In genomic region chr22:19879996-19880785, GRCh38 we compare ENCODE assay signal across 11 cellular contexts. TPM values are rescaled to one million over a fixed set of nuclear protein-coding genes. Genes with fewer than 3 reads are reported as not detected.
DNase-seq lines count a peak whose midpoint lies in the region; ATAC-seq and TF ChIP-seq lines count a peak whose summit lies in the region.
"Had no signal": no experiment of that assay in that cellular context is flagged by ENCODE, and none has a peak within 500 bp of the region (broad histone marks: within the 10 kb centered on the region; RNA-seq: fewer than 3 reads in every experiment).

No MANE protein-coding gene starts in this region.

- H3K9me3 ChIP-seq in AG04450 (ENCODE audit: control insufficient read depth, insufficient read depth, low read length) = no peaks in the 10 kb centered on the region; the same call in 1 of the 2 replicates
- no peaks in the 10 kb centered on the region for H3K9me3 ChIP-seq in naive thymus-derived CD4-positive, alpha-beta T cell (ENCODE audit: control insufficient read depth in 2 of 3, low read length in 3 of 3)
- H3K9me3 ChIP-seq: testis had no signal

- peaks cover 13% of the 10 kb centered on the region for H3K4me1 Mint-ChIP-seq in endothelial cell (ENCODE audit: unreplicated experiment)
- peaks cover 19% of the 10 kb centered on the region for H3K4me1 Mint-ChIP-seq in neural crest cell
- peaks cover 0 to 20% (median 5%) of the 10 kb centered on the region in 7 donors for H3K4me1 Mint-ChIP-seq in naive thymus-derived CD4-positive, alpha-beta T cell

- H3K27ac Mint-ChIP-seq in endothelial cell (ENCODE audit: unreplicated experiment) (peak overlapping the region; percentile 75), neural crest cell (ENCODE audit: unreplicated experiment) (peak overlapping the region; percentile 67)
- peak overlapping the region in 2 of 9 donors; percentile 62 to 72 for H3K27ac Mint-ChIP-seq in naive thymus-derived CD4-positive, alpha-beta T cell

- H3K4me1 ChIP-seq in naive thymus-derived CD4-positive, alpha-beta T cell (ENCODE audit: control insufficient read depth in 2 of 2, insufficient read depth in 2 of 2, low read length in 2 of 2) = peaks cover 0 to 18% of the 10 kb centered on the region in 2 donors
- H3K4me1 ChIP-seq: testis had no signal

- POLR2A ChIA-PET in AG04450 (lab: Yijun Ruan, JAX) = interaction anchor here (1.6 to 2.1 kb wide), 3 partner anchors 12 to 25 kb away, joined by 3 to 10 read pairs (median 5); no protein-coding TSS in a partner anchor
- POLR2A ChIA-PET in naive thymus-derived CD4-positive, alpha-beta T cell (lab: Charles Lee) = interaction anchor here (1.1 to 1.7 kb wide), 2 partner anchors 10 to 24 kb away, joined by 4 to 6 read pairs; no protein-coding TSS in a partner anchor

- H3K4me3 Mint-ChIP-seq in endothelial cell (ENCODE audit: unreplicated experiment) = no peak overlapping the region
- H3K4me3 Mint-ChIP-seq in neural crest cell = no peak overlapping the region
- peak overlapping the region in 1 of 10 donors; percentile 18 for H3K4me3 Mint-ChIP-seq in naive thymus-derived CD4-positive, alpha-beta T cell

- H3K4me3 ChIP-seq in AG04450 (ENCODE audit: low read depth, low read length) = no peak overlapping the region
- H3K4me3 ChIP-seq in HFF-Myc (replicated peaks; ENCODE audit: low read depth, low read length) = peak overlapping the region; percentile 31
- H3K4me3 ChIP-seq in naive thymus-derived CD4-positive, alpha-beta T cell (ENCODE audit: low read length) = no peak overlapping the region
- H3K4me3 ChIP-seq: testis had no signal

- no peaks in the 10 kb centered on the region for H3K27me3 ChIP-seq in AG04450 (ENCODE audit: control insufficient read depth, insufficient read depth, low read length)
- no peaks in the 10 kb centered on the region for H3K27me3 ChIP-seq in naive thymus-derived CD4-positive, alpha-beta T cell (ENCODE audit: control insufficient read depth in 2 of 2, insufficient read depth in 2 of 2, low read length in 2 of 2)
- H3K27me3 ChIP-seq: testis had no signal

- ATAC-seq in naive thymus-derived CD4-positive, alpha-beta T cell = no peak

- CTCF ChIA-PET in AG04450 (lab: Charles Lee) = no interaction called here
- CTCF ChIA-PET in naive thymus-derived CD4-positive, alpha-beta T cell (lab: Charles Lee) = interaction anchor here (0.8 kb wide), 1 partner anchor 12 kb away, joined by 3 read pairs; no protein-coding TSS in a partner anchor

- DNase-seq in AG04450 (ENCODE audit: low read depth, low spot score) (no peak), HFF-Myc (ENCODE audit: extremely low read depth, low read depth) (no peak), endothelial cell (ENCODE audit: low spot score) (no peak), neural crest cell (ENCODE audit: low read depth, low spot score) (no peak), SIG-M5 treated with dmso at 0.1 percent for 504 hours (lab: John Stamatoyannopoulos, UW; ENCODE audit: unreplicated experiment) (no peak), cerebellar nuclear complex (lab: John Stamatoyannopoulos, UW) (no peak), NCI-H2081 treated with DMSO at 0.1 percent for 48 hours (lab: John Stamatoyannopoulos, UW) (no peak)
- no peak for DNase-seq in naive thymus-derived CD4-positive, alpha-beta T cell
- DNase-seq: NCI-H1694 treated with DMSO at 0.1 percent for 48 hours, testis had no signal

- intact Hi-C loops in naive thymus-derived CD4-positive, alpha-beta T cell (cut with micrococcal nuclease) = no loop called here

- H3K9me3 Mint-ChIP-seq in endothelial cell (ENCODE audit: unreplicated experiment) (no peaks in the 10 kb centered on the region), neural crest cell (no peaks in the 10 kb centered on the region)
- no peaks in the 10 kb centered on the region for H3K9me3 Mint-ChIP-seq in naive thymus-derived CD4-positive, alpha-beta T cell

- no peak for TF ChIP-seq CTCF in AG04450 (IDR thresholded peaks at IDR 0.05; ENCODE audit: low read depth, low read length)
- no peak for TF ChIP-seq CTCF in HFF-Myc (IDR thresholded peaks at IDR 0.05; ENCODE audit: low read depth, low read length, missing control alignments)
- TF ChIP-seq CTCF in endothelial cell (IDR thresholded peaks at IDR 0.05; ENCODE audit: unreplicated experiment) = no peak
- no peak for TF ChIP-seq CTCF in neural crest cell (conservative IDR thresholded peaks at IDR 0.05)

- H3K36me3 Mint-ChIP-seq in endothelial cell (ENCODE audit: low read depth, unreplicated experiment) (no peaks in the 10 kb centered on the region), neural crest cell (ENCODE audit: low read depth) (no peaks in the 10 kb centered on the region)
- no peaks in the 10 kb centered on the region for H3K36me3 Mint-ChIP-seq in naive thymus-derived CD4-positive, alpha-beta T cell

- H3K27me3 Mint-ChIP-seq in endothelial cell (ENCODE audit: unreplicated experiment) (peaks cover 16% of the 10 kb centered on the region), neural crest cell (ENCODE audit: low read depth) (no peaks in the 10 kb centered on the region)
- no peaks in the 10 kb centered on the region for H3K27me3 Mint-ChIP-seq in naive thymus-derived CD4-positive, alpha-beta T cell

- H3K36me3 ChIP-seq in naive thymus-derived CD4-positive, alpha-beta T cell (ENCODE audit: control insufficient read depth in 2 of 3, insufficient read depth in 3 of 3, low read length in 3 of 3) = no peaks in the 10 kb centered on the region

- H3K27ac ChIP-seq in AG04450 (ENCODE audit: low read depth, low read length) = peak overlapping the region; percentile 95
- H3K27ac ChIP-seq in naive thymus-derived CD4-positive, alpha-beta T cell (ENCODE audit: low read depth, low read length) = no peak overlapping the region
- H3K27ac ChIP-seq: HL-60, testis had no signal

RNA-seq across cellular contexts. Expression of gene GNB1L, which starts 25.5 kb away (rescaled TPM):
- polyA plus RNA-seq in AG04450 (2011; rRNA removed) = 1.3 and 1.6 TPM in 2 replicates
- 0.43 and 0.46 TPM in 2 replicates for polyA minus RNA-seq in AG04450 (2011; rRNA and poly(A)+ RNA removed)
- 3.7 TPM for total RNA-seq in endothelial cell (ENCODE audit: unreplicated experiment)
- 12.1 and 13.8 TPM in 2 replicates for total RNA-seq in neural crest cell
- total RNA-seq in naive thymus-derived CD4-positive, alpha-beta T cell = 10 to 100 TPM in 2 of 5 experiments, 1 to 10 TPM in 3; 4.2 to 14.1 (median 9.5) TPM
- polyA plus RNA-seq in naive thymus-derived CD4-positive, alpha-beta T cell = 10 to 100 TPM; 12.1 to 20.8 TPM

RNA-seq across cellular contexts. Expression of gene RTL10, which starts 25.5 kb away (rescaled TPM):
- polyA plus RNA-seq in AG04450 (2011; rRNA removed) = 9.5 and 13.1 TPM in 2 replicates
- 18.6 and 21.3 TPM in 2 replicates for polyA minus RNA-seq in AG04450 (2011; rRNA and poly(A)+ RNA removed)
- total RNA-seq in endothelial cell (ENCODE audit: unreplicated experiment) (20.3 TPM), neural crest cell (26.7 and 28.1 TPM in 2 replicates)
- total RNA-seq in naive thymus-derived CD4-positive, alpha-beta T cell = 10 to 100 TPM; 18.2 to 36.8 (median 24.9) TPM
- polyA plus RNA-seq in naive thymus-derived CD4-positive, alpha-beta T cell = 10 to 100 TPM; 14.9 to 15.1 TPM
